In genomic region chr1:151056149-151056548, GRCh38 we compare ENCODE assay signal across 9 cellular contexts. TPM values are rescaled to one million over a fixed set of nuclear protein-coding genes. Genes with fewer than 3 reads are reported as not detected.
DNase-seq lines count a peak whose midpoint lies in the region; ATAC-seq lines count a peak whose summit lies in the region.
"Had no signal": no experiment of that assay in that cellular context is flagged by ENCODE, and none has a peak within 500 bp of the region (broad histone marks: within the 10 kb centered on the region; RNA-seq: fewer than 3 reads in every experiment).

No MANE protein-coding gene starts in this region.

- peak overlapping the region; percentile 96 for H3K4me3 ChIP-seq in mononuclear cell (ENCODE audit: low read length)

- peak overlapping the region; percentile 98 for H3K27ac Mint-ChIP-seq in activated naive CD4-positive, alpha-beta T cell treated with anti-CD3 and anti-CD28 coated beads, Interleukin-2, amount 50 U/mL, for 24 hours

- no peaks in the 10 kb centered on the region for H3K27me3 ChIP-seq in mononuclear cell (ENCODE audit: insufficient read depth, low read length)

- H3K36me3 Mint-ChIP-seq in activated naive CD4-positive, alpha-beta T cell treated with anti-CD3 and anti-CD28 coated beads, Interleukin-2, amount 50 U/mL, for 24 hours, result peaks cover 13% of the 10 kb centered on the region

- DNase-seq in stimulated activated naive CD4-positive, alpha-beta T cell (lab: John Stamatoyannopoulos, UW), result peak in 4 of 6 experiments; percentile 4 to 67 (median 64)
- no peak for DNase-seq in stimulated activated naive CD4-positive, alpha-beta T cell treated with Interleukin-2 at 50 U/mL for 16 hours (lab: John Stamatoyannopoulos, UW)
- DNase-seq in amygdala (lab: John Stamatoyannopoulos, UW), result no peak
- DNase-seq in 8988T, result no peak
- DNase-seq: DMS79 treated with DMSO at 0.1 percent for 48 hours had no signal

- no peaks in the 10 kb centered on the region for H3K9me3 Mint-ChIP-seq in activated naive CD4-positive, alpha-beta T cell treated with anti-CD3 and anti-CD28 coated beads, Interleukin-2, amount 50 U/mL, for 24 hours

- H3K27me3 Mint-ChIP-seq in activated naive CD4-positive, alpha-beta T cell treated with anti-CD3 and anti-CD28 coated beads, Interleukin-2, amount 50 U/mL, for 24 hours, result no peaks in the 10 kb centered on the region

- peaks cover 79% of the 10 kb centered on the region for H3K4me1 ChIP-seq in mononuclear cell (ENCODE audit: insufficient read depth, low read length)

- no peak for ATAC-seq in HG03135 (IDR thresholded peaks at IDR 0.05; ENCODE audit: unreplicated experiment)
- ATAC-seq in HG03432 (IDR thresholded peaks at IDR 0.05; ENCODE audit: unreplicated experiment), result no peak

- H3K9me3 ChIP-seq in mononuclear cell (ENCODE audit: low read depth, low read length), result no peaks in the 10 kb centered on the region

- H3K4me1 Mint-ChIP-seq in activated naive CD4-positive, alpha-beta T cell treated with anti-CD3 and anti-CD28 coated beads, Interleukin-2, amount 50 U/mL, for 24 hours, result peaks cover 82% of the 10 kb centered on the region

- H3K4me3 Mint-ChIP-seq in activated naive CD4-positive, alpha-beta T cell treated with anti-CD3 and anti-CD28 coated beads, Interleukin-2, amount 50 U/mL, for 24 hours, result peak overlapping the region; percentile 96

RNA-seq across cellular contexts. Expression of gene CDC42SE1, which starts 3.3 kb away (rescaled TPM):
- total RNA-seq in mononuclear cell, result 250 TPM

RNA-seq across cellular contexts. Expression of gene MLLT11, which starts 4.0 kb away (rescaled TPM):
- 4.6 TPM for total RNA-seq in mononuclear cell

RNA-seq across cellular contexts. Expression of gene C1orf56, which starts 8.6 kb away (rescaled TPM):
- 0.31 TPM for total RNA-seq in mononuclear cell

RNA-seq across cellular contexts. Expression of gene GABPB2, which starts 14.4 kb away (rescaled TPM):
- total RNA-seq in mononuclear cell, result 22.0 TPM

RNA-seq across cellular contexts. Expression of gene BNIPL, which starts 19.8 kb away (rescaled TPM):
- total RNA-seq in mononuclear cell, result 0.10 TPM

Comparison
In these comparisons a context has a peak if more than half of its experiments do, and no peak if none do; other contexts are left out.
1. DNase-seq: peak in stimulated activated naive CD4-positive, alpha-beta T cell (4 of 6); none in stimulated activated naive CD4-positive, alpha-beta T cell treated with Interleukin-2 at 50 U/mL for 16 hours (single experiment), amygdala (0 of 56) and 8988T (single experiment).